In the genomic region with DNA sequence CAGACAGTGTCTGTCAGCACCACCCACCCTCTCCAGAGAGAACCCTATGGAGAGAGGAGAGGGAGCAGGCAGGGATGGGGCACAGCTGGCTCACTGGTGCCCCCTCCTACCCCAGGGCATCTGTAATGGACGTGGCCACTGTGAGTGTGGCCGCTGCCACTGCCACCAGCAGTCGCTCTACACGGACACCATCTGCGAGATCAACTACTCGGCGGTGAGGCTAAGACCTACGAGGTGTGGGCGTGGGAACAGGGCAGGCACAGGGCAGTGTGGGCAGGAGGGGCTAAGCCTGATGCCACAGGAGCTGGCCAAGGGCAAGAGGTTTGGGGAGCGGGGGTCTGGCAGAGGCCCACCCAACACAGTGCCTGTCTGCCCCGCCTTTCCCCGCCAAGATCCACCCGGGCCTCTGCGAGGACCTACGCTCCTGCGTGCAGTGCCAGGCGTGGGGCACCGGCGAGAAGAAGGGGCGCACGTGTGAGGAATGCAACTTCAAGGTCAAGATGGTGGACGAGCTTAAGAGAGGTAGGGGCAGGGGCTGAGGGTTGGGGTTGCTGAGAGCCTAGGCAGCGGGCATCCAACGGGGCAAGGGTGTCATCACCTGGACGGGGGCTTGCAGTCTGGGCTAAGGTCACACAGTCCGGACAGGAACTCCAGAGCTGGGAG, we compare ENCODE assay signal across 1 cellular context.
TF ChIP-seq lines count a peak whose summit lies in the region.

No MANE protein-coding gene starts in this region.

TF ChIP-seq in WTC11, 78 proteins besides CTCF, POLR2A, EP300 and RAD21 (continued from another document):
- TF ChIP-seq, protein P1, sequence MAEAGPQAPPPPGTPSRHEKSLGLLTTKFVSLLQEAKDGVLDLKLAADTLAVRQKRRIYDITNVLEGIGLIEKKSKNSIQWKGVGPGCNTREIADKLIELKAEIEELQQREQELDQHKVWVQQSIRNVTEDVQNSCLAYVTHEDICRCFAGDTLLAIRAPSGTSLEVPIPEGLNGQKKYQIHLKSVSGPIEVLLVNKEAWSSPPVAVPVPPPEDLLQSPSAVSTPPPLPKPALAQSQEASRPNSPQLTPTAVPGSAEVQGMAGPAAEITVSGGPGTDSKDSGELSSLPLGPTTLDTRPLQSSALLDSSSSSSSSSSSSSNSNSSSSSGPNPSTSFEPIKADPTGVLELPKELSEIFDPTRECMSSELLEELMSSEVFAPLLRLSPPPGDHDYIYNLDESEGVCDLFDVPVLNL (CRISPR knock-in tag; IDR thresholded peaks at IDR 0.05; ENCODE audit: borderline replicate concordance, low read depth), result no peak
- TF ChIP-seq, protein P2, sequence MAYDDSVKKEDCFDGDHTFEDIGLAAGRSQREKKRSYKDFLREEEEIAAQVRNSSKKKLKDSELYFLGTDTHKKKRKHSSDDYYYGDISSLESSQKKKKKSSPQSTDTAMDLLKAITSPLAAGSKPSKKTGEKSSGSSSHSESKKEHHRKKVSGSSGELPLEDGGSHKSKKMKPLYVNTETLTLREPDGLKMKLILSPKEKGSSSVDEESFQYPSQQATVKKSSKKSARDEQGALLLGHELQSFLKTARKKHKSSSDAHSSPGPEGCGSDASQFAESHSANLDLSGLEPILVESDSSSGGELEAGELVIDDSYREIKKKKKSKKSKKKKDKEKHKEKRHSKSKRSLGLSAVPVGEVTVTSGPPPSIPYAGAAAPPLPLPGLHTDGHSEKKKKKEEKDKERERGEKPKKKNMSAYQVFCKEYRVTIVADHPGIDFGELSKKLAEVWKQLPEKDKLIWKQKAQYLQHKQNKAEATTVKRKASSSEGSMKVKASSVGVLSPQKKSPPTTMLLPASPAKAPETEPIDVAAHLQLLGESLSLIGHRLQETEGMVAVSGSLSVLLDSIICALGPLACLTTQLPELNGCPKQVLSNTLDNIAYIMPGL (CRISPR knock-in tag; IDR thresholded peaks at IDR 0.05), result no peak
- TF ChIP-seq NR2C2 (CRISPR knock-in tag; IDR thresholded peaks at IDR 0.05) (no peak), ZNF232 (CRISPR knock-in tag; IDR thresholded peaks at IDR 0.05) (no peak), TCF7 (CRISPR knock-in tag; IDR thresholded peaks at IDR 0.05; ENCODE audit: low read depth) (no peak), ETV6 (CRISPR knock-in tag; IDR thresholded peaks at IDR 0.05) (no peak), ZBTB21 (CRISPR knock-in tag; IDR thresholded peaks at IDR 0.05; ENCODE audit: borderline replicate concordance) (no peak), SMAD3 (CRISPR knock-in tag; IDR thresholded peaks at IDR 0.05; ENCODE audit: borderline replicate concordance) (no peak), ELF4 (CRISPR knock-in tag; IDR thresholded peaks at IDR 0.05; ENCODE audit: low read depth) (no peak), MXD4 (CRISPR knock-in tag; IDR thresholded peaks at IDR 0.05; ENCODE audit: borderline replicate concordance) (no peak)
- TF ChIP-seq, protein P3, sequence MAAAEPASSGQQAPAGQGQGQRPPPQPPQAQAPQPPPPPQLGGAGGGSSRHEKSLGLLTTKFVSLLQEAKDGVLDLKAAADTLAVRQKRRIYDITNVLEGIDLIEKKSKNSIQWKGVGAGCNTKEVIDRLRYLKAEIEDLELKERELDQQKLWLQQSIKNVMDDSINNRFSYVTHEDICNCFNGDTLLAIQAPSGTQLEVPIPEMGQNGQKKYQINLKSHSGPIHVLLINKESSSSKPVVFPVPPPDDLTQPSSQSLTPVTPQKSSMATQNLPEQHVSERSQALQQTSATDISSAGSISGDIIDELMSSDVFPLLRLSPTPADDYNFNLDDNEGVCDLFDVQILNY (CRISPR knock-in tag; IDR thresholded peaks at IDR 0.05), result no peak
- TF ChIP-seq, protein P4, sequence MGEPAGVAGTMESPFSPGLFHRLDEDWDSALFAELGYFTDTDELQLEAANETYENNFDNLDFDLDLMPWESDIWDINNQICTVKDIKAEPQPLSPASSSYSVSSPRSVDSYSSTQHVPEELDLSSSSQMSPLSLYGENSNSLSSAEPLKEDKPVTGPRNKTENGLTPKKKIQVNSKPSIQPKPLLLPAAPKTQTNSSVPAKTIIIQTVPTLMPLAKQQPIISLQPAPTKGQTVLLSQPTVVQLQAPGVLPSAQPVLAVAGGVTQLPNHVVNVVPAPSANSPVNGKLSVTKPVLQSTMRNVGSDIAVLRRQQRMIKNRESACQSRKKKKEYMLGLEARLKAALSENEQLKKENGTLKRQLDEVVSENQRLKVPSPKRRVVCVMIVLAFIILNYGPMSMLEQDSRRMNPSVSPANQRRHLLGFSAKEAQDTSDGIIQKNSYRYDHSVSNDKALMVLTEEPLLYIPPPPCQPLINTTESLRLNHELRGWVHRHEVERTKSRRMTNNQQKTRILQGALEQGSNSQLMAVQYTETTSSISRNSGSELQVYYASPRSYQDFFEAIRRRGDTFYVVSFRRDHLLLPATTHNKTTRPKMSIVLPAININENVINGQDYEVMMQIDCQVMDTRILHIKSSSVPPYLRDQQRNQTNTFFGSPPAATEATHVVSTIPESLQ (CRISPR knock-in tag; IDR thresholded peaks at IDR 0.05), result no peak
- TF ChIP-seq, protein P5, sequence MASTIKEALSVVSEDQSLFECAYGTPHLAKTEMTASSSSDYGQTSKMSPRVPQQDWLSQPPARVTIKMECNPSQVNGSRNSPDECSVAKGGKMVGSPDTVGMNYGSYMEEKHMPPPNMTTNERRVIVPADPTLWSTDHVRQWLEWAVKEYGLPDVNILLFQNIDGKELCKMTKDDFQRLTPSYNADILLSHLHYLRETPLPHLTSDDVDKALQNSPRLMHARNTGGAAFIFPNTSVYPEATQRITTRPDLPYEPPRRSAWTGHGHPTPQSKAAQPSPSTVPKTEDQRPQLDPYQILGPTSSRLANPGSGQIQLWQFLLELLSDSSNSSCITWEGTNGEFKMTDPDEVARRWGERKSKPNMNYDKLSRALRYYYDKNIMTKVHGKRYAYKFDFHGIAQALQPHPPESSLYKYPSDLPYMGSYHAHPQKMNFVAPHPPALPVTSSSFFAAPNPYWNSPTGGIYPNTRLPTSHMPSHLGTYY (CRISPR knock-in tag; IDR thresholded peaks at IDR 0.05), result no peak
